ENCODE assay signal across 8 cellular contexts in genomic region chr3:19945405-19946290, GRCh38. TPM values are rescaled to one million over a fixed set of nuclear protein-coding genes. Genes with fewer than 3 reads are reported as not detected.
DNase-seq lines count a peak whose midpoint lies in the region; ATAC-seq and TF ChIP-seq lines count a peak whose summit lies in the region.

No MANE protein-coding gene starts in this region.

- no peaks in the 10 kb centered on the region for H3K9me2 ChIP-seq in PC-9 (ENCODE audit: insufficient read depth)

- H3K27ac Mint-ChIP-seq in endodermal cell, result peak overlapping the region; percentile 100

- intact Hi-C loops in PC-9 (cut with micrococcal nuclease; ENCODE audit: unreplicated experiment) (loop anchor here (2.0 to 10.0 kb wide), 3 partner anchors 13 to 239 kb away; partner anchors contain the start of genes KAT2B and SGO1), ovary (cut with DNase I) (loop anchor here in 3 of 4 donors (5.0 to 10.0 kb wide), 3 partner anchors 89 to 239 kb away; partner anchors contain the start of genes KAT2B (in 1 of the 3) and SGO1 (in 1 of the 3))

- H3K27me3 ChIP-seq in PC-9 (ENCODE audit: insufficient read depth, low read depth), result no peaks in the 10 kb centered on the region
- no peaks in the 10 kb centered on the region for H3K27me3 ChIP-seq in endodermal cell (ENCODE audit: control insufficient read depth, insufficient read depth, low read length, poor library complexity, severe bottlenecking)
- H3K27me3 ChIP-seq in ovary, result no peaks in the 10 kb centered on the region

- peak overlapping the region; percentile 95 for H3K4me3 ChIP-seq in GM12875 (ENCODE audit: low read depth, low read length)
- peak overlapping the region; percentile 69 for H3K4me3 ChIP-seq in PC-9
- H3K4me3 ChIP-seq in endodermal cell (ENCODE audit: low read length), result peak overlapping the region; percentile 96
- H3K4me3 ChIP-seq in ovary, result peak overlapping the region; percentile 94

- peak overlapping the region; percentile 94 for H3K9ac ChIP-seq in endodermal cell (ENCODE audit: extremely low read depth, low read length, poor library complexity, severe bottlenecking)

- no peak for TF ChIP-seq POLR2A in ovary (IDR thresholded peaks at IDR 0.05)

- H3K4me3 Mint-ChIP-seq in endodermal cell, result peak overlapping the region; percentile 96

- DNase-seq in PC-9 (peak in 1 of 2 experiments; percentile 87), endodermal cell (peak; percentile 54), ovary (peak in 4 of 5 donors; percentile 12 to 40 (median 31)), NCI-H2081 treated with DMSO at 0.1 percent for 48 hours (lab: John Stamatoyannopoulos, UW) (no peak)

- no peak for TF ChIP-seq EP300 in ovary (IDR thresholded peaks at IDR 0.05)

- H3K9me3 ChIP-seq in PC-9 (ENCODE audit: insufficient read depth, low read depth), result no peaks in the 10 kb centered on the region
- no peaks in the 10 kb centered on the region for H3K9me3 ChIP-seq in endodermal cell (ENCODE audit: control insufficient read depth, low read length)
- H3K9me3 ChIP-seq in ovary, result no peaks in the 10 kb centered on the region

- TSS peak; percentile 74 for BruUV-seq in PC-9 (replicated peaks; lab: Mats Ljungman, UMichigan)

- H2AFZ ChIP-seq in PC-9, result peak overlapping the region; percentile 91

- peaks cover 36% of the 10 kb centered on the region for H3K4me1 ChIP-seq in PC-9 (replicated peaks; ENCODE audit: insufficient read depth)
- no peaks in the 10 kb centered on the region for H3K4me1 ChIP-seq in endodermal cell (ENCODE audit: control insufficient read depth, insufficient read depth, low read length)
- H3K4me1 ChIP-seq in ovary (ENCODE audit: insufficient read depth), result peaks cover 4% of the 10 kb centered on the region

- peaks cover under 1% of the 10 kb centered on the region for H3K36me3 Mint-ChIP-seq in endodermal cell (ENCODE audit: low read depth)

- peak overlapping the region; percentile 97 for H3K27ac ChIP-seq in PC-9
- H3K27ac ChIP-seq in endodermal cell (ENCODE audit: low read depth, low read length), result no peak overlapping the region
- H3K27ac ChIP-seq in ovary, result peak overlapping the region in 1 of 2 donors; percentile 92

- H3K36me3 ChIP-seq in PC-9 (ENCODE audit: low read depth) (peaks cover 8% of the 10 kb centered on the region; the same call in 1 of the 2 replicates), endodermal cell (ENCODE audit: control insufficient read depth, insufficient read depth, low read length) (peaks cover 8% of the 10 kb centered on the region), ovary (no peaks in the 10 kb centered on the region)

- H3K9me3 Mint-ChIP-seq in endodermal cell, result peaks cover 2% of the 10 kb centered on the region

- no peak for TF ChIP-seq CTCF in GM12875 (IDR thresholded peaks at IDR 0.05; ENCODE audit: borderline replicate concordance, insufficient read depth, low read depth, low read length)
- TF ChIP-seq CTCF in PC-9 (conservative IDR thresholded peaks at IDR 0.05), result no peak
- no peak for TF ChIP-seq CTCF in endodermal cell (conservative IDR thresholded peaks at IDR 0.05)
- no peak for TF ChIP-seq CTCF in ovary (IDR thresholded peaks at IDR 0.05)

- H3K27me3 Mint-ChIP-seq in endodermal cell (ENCODE audit: insufficient read depth), result no peaks in the 10 kb centered on the region

- peak overlapping the region; percentile 94 for H3K4me2 ChIP-seq in PC-9

- peaks cover 28% of the 10 kb centered on the region for H3F3A ChIP-seq in PC-9 (ENCODE audit: insufficient read depth, low read depth)

- H4K20me1 ChIP-seq in PC-9 (ENCODE audit: insufficient read depth), result peaks cover 28% of the 10 kb centered on the region

- CTCF ChIA-PET in PC-9 (lab: Charles Lee), result no interaction called here

- ATAC-seq in HG03175 (IDR thresholded peaks at IDR 0.05; ENCODE audit: unreplicated experiment) (no peak), HG03520 (IDR thresholded peaks at IDR 0.05; ENCODE audit: unreplicated experiment) (no peak), GM21825 (IDR thresholded peaks at IDR 0.05; ENCODE audit: unreplicated experiment) (no peak)

- H3K4me1 Mint-ChIP-seq in endodermal cell, result peaks cover 23% of the 10 kb centered on the region

- 95 to 97% methylated on average over 15 to 18 of the region's 18 CpGs for WGBS in endodermal cell (ENCODE audit: insufficient coverage in 1 of 2, insufficient read length in 1 of 2), 2 experiments
- 87 to 93% (median 88%) methylated on average over 18 of the region's 18 CpGs for WGBS in ovary, 3 donors

- POLR2A ChIA-PET in PC-9 (lab: Charles Lee; ENCODE audit: unreplicated experiment), result no interaction called here

- peaks cover 34% of the 10 kb centered on the region for H3K79me2 ChIP-seq in PC-9 (ENCODE audit: low read depth)

RNA-seq across cellular contexts. Expression of gene RAB5A, which starts 1.2 kb away (rescaled TPM):
- total RNA-seq in PC-9 (2021), result 62.7 and 65.1 TPM in 2 replicates
- 10 to 100 TPM; 74.2 to 74.9 TPM for total RNA-seq in endodermal cell
- polyA plus RNA-seq in endodermal cell (2013, experiment 1 of 2), result 74.5 TPM
- 65.5 TPM for polyA plus RNA-seq in endodermal cell (2013, experiment 2 of 2)
- 10 to 100 TPM; 39.8 to 61.2 (median 46.9) TPM for total RNA-seq in ovary
- 10 to 100 TPM; 24.6 to 65.8 TPM for polyA plus RNA-seq in ovary

RNA-seq across cellular contexts. Expression of gene EFHB, which starts 11.6 kb away (rescaled TPM):
- total RNA-seq in PC-9 (2021) (1.5 and 2.8 TPM in 2 replicates), endodermal cell (1 to 10 TPM; 1.3 to 2.7 TPM), ovary (1 to 10 TPM in 6 of 7 donors, under 1 TPM in 1; 0.42 to 9.2 (median 2.8) TPM)
- polyA plus RNA-seq in endodermal cell (2013, experiment 1 of 2), result 2.3 TPM
- polyA plus RNA-seq in endodermal cell (2013, experiment 2 of 2), result 2.6 TPM
- under 1 TPM; 0.43 to 0.69 TPM for polyA plus RNA-seq in ovary
